ENCODE assay signal across 16 cellular contexts in the genomic region with DNA sequence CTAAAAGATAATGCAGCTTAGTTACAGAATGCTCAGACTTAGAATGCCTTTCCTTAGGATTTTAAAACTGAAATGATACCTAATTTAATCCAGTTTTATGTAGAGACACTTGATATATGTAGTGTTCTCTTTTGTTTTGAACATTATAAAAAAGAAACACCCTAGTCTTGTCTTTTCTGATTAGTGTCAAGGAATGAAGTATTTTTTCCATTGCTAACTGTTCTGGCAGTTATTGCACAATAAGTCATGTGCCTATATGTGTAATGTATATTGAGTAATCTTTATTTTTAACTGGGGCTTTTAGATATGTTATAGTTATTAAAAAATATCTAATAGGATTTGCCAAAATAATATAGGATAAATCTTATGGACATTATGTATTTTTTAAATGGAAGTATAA. TPM values are rescaled to one million over a fixed set of nuclear protein-coding genes. Genes with fewer than 3 reads are reported as not detected.
A peak's percentile ranks its signal among the peaks of the same experiment; 100 is the strongest.
DNase-seq lines count a peak whose midpoint lies in the region; ATAC-seq, FAIRE-seq and TF ChIP-seq lines count a peak whose summit lies in the region.
"Had no signal": no experiment of that assay in that cellular context is flagged by ENCODE, and none has a peak within 500 bp of the region (broad histone marks: within the 10 kb centered on the region; RNA-seq: fewer than 3 reads in every experiment).

No MANE protein-coding gene starts in this region.

- H3K4me1 ChIP-seq in GM23248 (ENCODE audit: insufficient read depth) (peaks cover 32% of the 10 kb centered on the region), ovary (ENCODE audit: insufficient read depth) (peaks cover 8% of the 10 kb centered on the region)

- in situ Hi-C loops in GM23248 (cut with MboI), result no loop called here

- H4K20me1 ChIP-seq in GM23248 (ENCODE audit: insufficient read depth), result 0 out of 2 replicates have a peak, but pooled peaks cover 4% of the 10 kb centered on the region
- H4K20me1 ChIP-seq in SU-DHL-6 (ENCODE audit: low read depth, low read length), result peaks cover 31% of the 10 kb centered on the region; the same call in 1 of the 2 replicates

- TF ChIP-seq POLR2A in ovary (IDR thresholded peaks at IDR 0.05), result no peak

- H3K79me2 ChIP-seq in GM23248 (ENCODE audit: insufficient read depth) (peaks cover 98% of the 10 kb centered on the region), SU-DHL-6 (ENCODE audit: insufficient read depth, low read length) (peaks cover 95% of the 10 kb centered on the region)

- H3K27me3 ChIP-seq in GM23248 (replicated peaks; ENCODE audit: insufficient read depth), result no peaks in the 10 kb centered on the region
- no peaks in the 10 kb centered on the region for H3K27me3 ChIP-seq in SU-DHL-6 (ENCODE audit: low read length)
- no peaks in the 10 kb centered on the region for H3K27me3 ChIP-seq in ovary
- H3K27me3 ChIP-seq: cardiac muscle cell, esophagus muscularis mucosa had no signal

- H3K9me2 ChIP-seq in GM23248 (ENCODE audit: insufficient read depth), result no peaks in the 10 kb centered on the region
- H3K9me2 ChIP-seq in SU-DHL-6 (replicated peaks; ENCODE audit: insufficient read depth, low read length), result no peaks in the 10 kb centered on the region

- H3F3A ChIP-seq in GM23248 (ENCODE audit: insufficient read depth) (peaks cover 8% of the 10 kb centered on the region), SU-DHL-6 (ENCODE audit: insufficient read depth) (peaks cover 5% of the 10 kb centered on the region; the same call in 1 of the 2 replicates)

- TF ChIP-seq EP300 in ovary (IDR thresholded peaks at IDR 0.05), result no peak

- H3K9me3 ChIP-seq in GM23248 (ENCODE audit: low read depth) (no peaks in the 10 kb centered on the region), SU-DHL-6 (ENCODE audit: insufficient read depth, low read length) (no peaks in the 10 kb centered on the region), ovary (no peaks in the 10 kb centered on the region)
- H3K9me3 ChIP-seq: esophagus muscularis mucosa had no signal

- no peak for FAIRE-seq in GM19239 (lab: Jason Lieb, UNC)
- FAIRE-seq: kidney had no signal

- H3K36me3 ChIP-seq in GM23248 (ENCODE audit: low read depth) (no peaks in the 10 kb centered on the region), SU-DHL-6 (ENCODE audit: low read length) (no peaks in the 10 kb centered on the region), ovary (no peaks in the 10 kb centered on the region)
- H3K36me3 ChIP-seq: cardiac muscle cell had no signal

- intact Hi-C loops in ovary (cut with DNase I), result no loop called here

- H3K9ac ChIP-seq in GM23248, result peak overlapping the region; percentile 43; the same call in 1 of the 2 replicates
- no peak overlapping the region for H3K9ac ChIP-seq in SU-DHL-6 (ENCODE audit: low read length)

- peak; percentile 26 for DNase-seq in AG10803 (ENCODE audit: low read depth)
- DNase-seq in GM23248, result peak; percentile 66
- DNase-seq in fibroblast of the aortic adventitia (ENCODE audit: low read depth), result peak; percentile 51
- no peak for DNase-seq in foreskin melanocyte
- no peak for DNase-seq in ovary
- DNase-seq in GM19239 (ENCODE audit: insufficient read length, low spot score), result no peak
- DNase-seq: activated CD8-positive, alpha-beta memory T cell treated with anti-CD3 and anti-CD28 coated beads, Interleukin-2, amount 50 U/mL, for 4 hours; kidney; naive thymus-derived CD8-positive, alpha-beta T cell; NCI-H1694 treated with DMSO at 0.1 percent for 48 hours; stimulated activated CD4-positive, alpha-beta T cell treated with anti-CD3 and anti-CD28 coated beads, Interleukin-12 subunit alpha, Interleukin-12 subunit beta, amount 100 ng/mL, for 4 hours had no signal

- TF ChIP-seq CTCF in AG10803 (conservative IDR thresholded peaks at IDR 0.05; ENCODE audit: low read length), result no peak
- TF ChIP-seq CTCF in SU-DHL-6 (IDR thresholded peaks at IDR 0.05; ENCODE audit: insufficient read depth, low read length, poor library complexity, severe bottlenecking), result no peak
- TF ChIP-seq CTCF in fibroblast of the aortic adventitia (IDR thresholded peaks at IDR 0.05; ENCODE audit: insufficient read depth, low read length), result no peak
- no peak for TF ChIP-seq CTCF in ovary (IDR thresholded peaks at IDR 0.05)

- no peak for ATAC-seq in HG02763 (IDR thresholded peaks at IDR 0.05; ENCODE audit: unreplicated experiment)
- ATAC-seq: naive thymus-derived CD8-positive, alpha-beta T cell had no signal

- peak overlapping the region; percentile 47 for H3K4me2 ChIP-seq in GM23248 (ENCODE audit: unreplicated experiment)
- peak overlapping the region; percentile 16 for H3K4me2 ChIP-seq in SU-DHL-6 (ENCODE audit: low read depth, low read length, poor library complexity, severe bottlenecking)

- H2AFZ ChIP-seq in GM23248 (no peak overlapping the region), SU-DHL-6 (ENCODE audit: low read depth, low read length, severe bottlenecking) (no peak overlapping the region)

- no peak overlapping the region for H3K4me3 ChIP-seq in AG10803 (ENCODE audit: low read length)
- H3K4me3 ChIP-seq in GM23248, result no peak overlapping the region
- no peak overlapping the region for H3K4me3 ChIP-seq in SU-DHL-6 (ENCODE audit: insufficient read depth, low read length, poor library complexity, severe bottlenecking)
- H3K4me3 ChIP-seq in fibroblast of the aortic adventitia (ENCODE audit: low read depth, low read length), result no peak overlapping the region
- no peak overlapping the region for H3K4me3 ChIP-seq in ovary
- H3K4me3 ChIP-seq: cardiac muscle cell, esophagus muscularis mucosa had no signal

- H3K27ac ChIP-seq in GM23248 (peak overlapping the region; percentile 43), SU-DHL-6 (ENCODE audit: low read depth, low read length) (no peak overlapping the region), ovary (no peak overlapping the region)
- H3K27ac ChIP-seq: C4-2B, cardiac muscle cell, esophagus muscularis mucosa had no signal

RNA-seq across cellular contexts. Expression of gene ARL8B, which starts 4.5 kb away (rescaled TPM):
- 47.2 and 57.3 TPM in 2 replicates for total RNA-seq in GM23248 (2014; rRNA removed; shearing (Covaris generic))
- polyA plus RNA-seq in GM23248 (2016; fragmentation: Nextera tagmentation; extraction: Ambion mirVana) (72.0 and 72.9 TPM in 2 replicates), ovary (10 to 100 TPM; 34.2 to 62.6 TPM)
- total RNA-seq in fibroblast of the aortic adventitia (ENCODE audit: low replicate concordance) (89.0 and 92.0 TPM in 2 replicates), ovary (10 to 100 TPM; 27.1 to 70.6 (median 49.8) TPM)

Comparison
In these comparisons a context has a peak if more than half of its experiments do, and no peak if none do; other contexts are left out.
1. DNase-seq: peak in AG10803 (single experiment), GM23248 (single experiment) and fibroblast of the aortic adventitia (single experiment); none in foreskin melanocyte (single experiment), ovary (0 of 5) and GM19239 (single experiment).